ENCODE assay signal across 8 cellular contexts in genomic region chr5:177554474-177555111, GRCh38. TPM values are rescaled to one million over a fixed set of nuclear protein-coding genes. Genes with fewer than 3 reads are reported as not detected.
A peak's percentile ranks its signal among the peaks of the same experiment; 100 is the strongest.
DNase-seq lines count a peak whose midpoint lies in the region; ATAC-seq and TF ChIP-seq lines count a peak whose summit lies in the region.

FAM193B (minus strand) TSS chr5:177554563; CDS start chr5:177554458, 105 bp downstream.

- H3K27ac Mint-ChIP-seq in nephron, result peak within 1 kb of the TSS; percentile 82 to 89 (median 87)

- in situ Hi-C loops in GM23248 (cut with MboI), result no loop called here

- H3K9me2 ChIP-seq in GM23248 (ENCODE audit: insufficient read depth), result no peaks in the 10 kb centered on the region

- H3K4me3 ChIP-seq in GM23248 (peak within 1 kb of the TSS; percentile 91), fibroblast of pulmonary artery (replicated peaks; ENCODE audit: low read depth, low read length) (peak within 1 kb of the TSS; percentile 81)

- POLR2A ChIA-PET in RWPE1 (lab: Yijun Ruan, JAX; ENCODE audit: low non-redundant PET), result interaction anchor here (1.0 kb wide), 1 partner anchor 37 kb away, joined by 3 read pairs; the partner anchor contains the start of gene TMED9

- H3K27me3 Mint-ChIP-seq in nephron (ENCODE audit: low read depth), result no peaks in the 10 kb centered on the region

- peak within 1 kb of the TSS; percentile 60 for H3K27ac ChIP-seq in GM23248
- peak within 1 kb of the TSS; percentile 83 for H3K27ac ChIP-seq in RWPE1

- H3K36me3 Mint-ChIP-seq in nephron (ENCODE audit: low read depth), result peaks cover 8% of the 10 kb centered on the region

- WGBS in GM23248 (ENCODE audit: low coverage in 1 of 2, low lambda C conversion rate in 2 of 2, missing lambda C conversion rate in 2 of 2), 2 experiments, result 17 to 22% methylated on average over 21 to 30 of the region's 49 CpGs

- H3K79me2 ChIP-seq in GM23248 (ENCODE audit: insufficient read depth), result peaks cover 50% of the 10 kb centered on the region

- H3K27me3 ChIP-seq in GM23248 (replicated peaks; ENCODE audit: insufficient read depth), result no peaks in the 10 kb centered on the region

- H3K4me3 Mint-ChIP-seq in nephron, result peak within 1 kb of the TSS; percentile 88 to 95 (median 92)

- H3K4me1 ChIP-seq in GM23248 (ENCODE audit: insufficient read depth), result peaks cover 16% of the 10 kb centered on the region

- peaks cover 16% of the 10 kb centered on the region for H3F3A ChIP-seq in GM23248 (ENCODE audit: insufficient read depth)

- H3K4me2 ChIP-seq in GM23248 (ENCODE audit: unreplicated experiment), result peak within 1 kb of the TSS; percentile 98

- peak within 1 kb of the TSS; percentile 83 for H3K9ac ChIP-seq in GM23248

- H4K20me1 ChIP-seq in GM23248 (ENCODE audit: insufficient read depth), result peaks cover 5% of the 10 kb centered on the region

- peak; percentile 95 for ATAC-seq in stimulated activated naive CD8-positive, alpha-beta T cell treated with anti-CD3 and anti-CD28 coated beads, Interleukin-15, Interleukin-2, amounts not matched to agents 100 U/mL and 50 U/mL, for 24 hours

- TF ChIP-seq CTCF in RWPE1 (conservative IDR thresholded peaks at IDR 0.05; ENCODE audit: low read depth) (peak; percentile 45), fibroblast of pulmonary artery (IDR thresholded peaks at IDR 0.05; ENCODE audit: low read length, missing control alignments) (peak; percentile 21), nephron (IDR thresholded peaks at IDR 0.05; ENCODE audit: unreplicated experiment in 3 of 3) (peak in 2 of 3 experiments; percentile 33)

- 0 out of 2 replicates have a peak, but pooled peaks cover 4% of the 10 kb centered on the region for H3K36me3 ChIP-seq in GM23248 (ENCODE audit: low read depth)

- H3K9me3 ChIP-seq in GM23248 (ENCODE audit: low read depth), result no peaks in the 10 kb centered on the region

- DNase-seq in Daoy (ENCODE audit: low read depth) (peak; percentile 95), GM23248 (peak; percentile 96), LHCN-M2 (ENCODE audit: low read depth) (peak; percentile 87), RWPE1 (ENCODE audit: low spot score) (peak; percentile 99), fibroblast of pulmonary artery (ENCODE audit: low read depth) (peak; percentile 91)
- DNase-seq in activated T-helper 9 cell treated with anti-CD3 and anti-CD28 coated beads, Interleukin-2, amount 50 U/mL, for 16 hours (ENCODE audit: low read depth), result peak; percentile 93
- peak; percentile 96 for DNase-seq in stimulated activated naive CD8-positive, alpha-beta T cell treated with anti-CD3 and anti-CD28 coated beads, Interleukin-15, Interleukin-2, amounts not matched to agents 100 U/mL and 50 U/mL, for 24 hours

- H2AFZ ChIP-seq in GM23248, result peak within 1 kb of the TSS; percentile 94

- CTCF ChIA-PET in RWPE1 (lab: Yijun Ruan, JAX), result no interaction called here

- H3K4me1 Mint-ChIP-seq in nephron, result peaks cover 37% of the 10 kb centered on the region

- H3K9me3 Mint-ChIP-seq in nephron, result no peaks in the 10 kb centered on the region

RNA-seq across cellular contexts. Expression of gene FAM193B, which starts in this region (rescaled TPM):
- 14.6 and 26.7 TPM in 2 replicates for total RNA-seq in Daoy (2014; rRNA removed; shearing (Covaris generic))
- total RNA-seq in GM23248 (2014; rRNA removed; shearing (Covaris generic)), result 21.9 and 22.9 TPM in 2 replicates
- 6.1 and 8.0 TPM in 2 replicates for polyA plus RNA-seq in GM23248 (2016; fragmentation: Nextera tagmentation; extraction: Ambion mirVana)
- 19.8 and 24.5 TPM in 2 replicates for total RNA-seq in LHCN-M2 (2014; rRNA removed)
- polyA plus RNA-seq in LHCN-M2 (2012), result 19.2 TPM

Comparison
In these comparisons a context has a peak if more than half of its experiments do, and no peak if none do; other contexts are left out.
1. Peak in every context shown above with its lines: DNase-seq, ATAC-seq, H3K4me3 ChIP-seq and H3K27ac ChIP-seq.